Comparison of ENCODE assay signal across 26 cellular contexts in the genomic region with DNA sequence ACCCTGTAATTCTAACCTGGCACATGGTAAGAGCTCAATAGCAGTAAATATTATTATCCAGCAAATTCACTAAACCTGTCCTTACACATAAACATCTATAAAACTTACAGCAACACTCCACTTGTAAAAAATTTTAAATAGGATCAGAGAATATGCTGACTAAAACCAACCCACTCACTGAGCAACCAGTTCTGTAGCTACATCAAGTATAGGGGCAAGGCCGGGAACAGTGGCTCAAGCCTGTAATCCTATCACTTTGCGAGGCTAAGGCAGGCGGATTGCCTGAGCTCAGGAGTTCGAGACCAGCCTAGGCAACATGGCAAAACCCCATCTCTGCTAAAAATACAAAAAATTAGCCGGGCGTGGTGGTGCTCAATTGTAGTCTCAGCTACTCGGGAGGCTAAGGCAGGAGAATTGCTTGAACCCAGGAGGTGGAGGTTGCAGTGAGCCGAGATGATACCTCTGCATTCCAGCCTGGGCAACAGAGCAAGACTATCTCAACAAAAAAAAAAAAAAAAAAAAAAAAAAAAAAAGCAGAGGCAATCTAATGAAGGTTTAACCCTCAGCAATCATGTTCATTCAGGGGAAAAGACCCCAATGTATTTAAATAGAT. TPM values are rescaled to one million over a fixed set of nuclear protein-coding genes. Genes with fewer than 3 reads are reported as not detected.
DNase-seq lines count a peak whose midpoint lies in the region; ATAC-seq, FAIRE-seq and TF ChIP-seq lines count a peak whose summit lies in the region.
"Had no signal": no experiment of that assay in that cellular context is flagged by ENCODE, and none has a peak within 500 bp of the region (broad histone marks: within the 10 kb centered on the region; RNA-seq: fewer than 3 reads in every experiment).

No MANE protein-coding gene starts in this region.

- no peak for TF ChIP-seq RAD21 in HepG2 (CRISPR knock-in tag; IDR thresholded peaks at IDR 0.05)

- POLR2A ChIA-PET in HepG2 (lab: Yijun Ruan, JAX), result interaction anchor here (0.6 to 1.3 kb wide), 3 partner anchors 13 to 135 kb away, joined by 3 to 4 read pairs (median 4); partner anchors contain the start of gene CSE1L

- no TSS peak for BruUV-seq in HepG2 (replicated peaks; lab: Mats Ljungman, UMichigan)

- H3K9ac ChIP-seq in SU-DHL-6 (ENCODE audit: low read length) (no peak overlapping the region), HepG2 (ENCODE audit: insufficient read depth, low read depth, low read length) (no peak overlapping the region)

- peaks cover 0 to 8% of the 10 kb centered on the region in 2 donors for H3K36me3 Mint-ChIP-seq in activated T-cell treated with anti-CD3 and anti-CD28 coated beads, Interleukin-2, amount 50 U/mL, for 72 hours (ENCODE audit: insufficient read depth in 2 of 2)

- no peaks in the 10 kb centered on the region for H3K9me3 ChIP-seq in SU-DHL-6 (ENCODE audit: insufficient read depth, low read length)
- H3K9me3 ChIP-seq in HepG2 (ENCODE audit: low read length), result no peaks in the 10 kb centered on the region
- no peaks in the 10 kb centered on the region for H3K9me3 ChIP-seq in sigmoid colon
- H3K9me3 ChIP-seq: A549, ascending aorta, Caco-2, gastrocnemius medialis had no signal

- H3K36me3 ChIP-seq in SU-DHL-6 (ENCODE audit: low read length) (0 out of 2 replicates have a peak, but pooled peaks cover 3% of the 10 kb centered on the region), HepG2 (replicated peaks in 1 of 2; ENCODE audit: control insufficient read depth in 1 of 2, insufficient read depth in 2 of 2, low read length in 2 of 2) (peaks cover 6 to 9% of the 10 kb centered on the region in 2 experiments), sigmoid colon (no peaks in the 10 kb centered on the region)
- H3K36me3 ChIP-seq: gastrocnemius medialis had no signal

- H3K4me1 Mint-ChIP-seq in activated T-cell treated with anti-CD3 and anti-CD28 coated beads, Interleukin-2, amount 50 U/mL, for 72 hours (ENCODE audit: low read depth), result peaks cover 74% of the 10 kb centered on the region

- no peaks in the 10 kb centered on the region for H3K9me3 Mint-ChIP-seq in activated T-cell treated with anti-CD3 and anti-CD28 coated beads, Interleukin-2, amount 50 U/mL, for 72 hours
- H3K9me3 Mint-ChIP-seq: activated T-helper 1 cell treated with anti-CD3 and anti-CD28 coated beads, Interleukin-12 subunit alpha, Interleukin-12 subunit beta, Interleukin-2, Interleukin-4 antibody, amounts not matched to agents 30 ng/mL and 10 ng/mL and 1 ng/mL, durations not matched to agents 14 hours and 24 hours and 36 hours; stimulated activated naive CD8-positive, alpha-beta T cell treated with anti-CD3 and anti-CD28 coated beads, Interleukin-15, Interleukin-2, amounts not matched to agents 100 ng/mL and 50 ng/mL, for 24 hours; T-helper 2 cell treated with Interferon-gamma antibody and Interleukin-4, amounts not matched to agents 5 μg/mL and 100 μg/mL, for 36 hours had no signal

- no peaks in the 10 kb centered on the region for H3F3A ChIP-seq in SU-DHL-6 (ENCODE audit: insufficient read depth)

- no peak for DNase-seq in activated T-cell treated with anti-CD3 and anti-CD28 coated beads, Interleukin-2, amount 50 U/mL, for 72 hours
- DNase-seq in activated T-cell treated with anti-CD3 and anti-CD28 coated beads for 4 hours, result no peak
- DNase-seq in HepG2 (ENCODE audit: low spot score), result no peak
- DNase-seq in sigmoid colon, result no peak
- no peak for DNase-seq in NCI-H146 treated with DMSO at 0.1 percent for 48 hours (lab: John Stamatoyannopoulos, UW; ENCODE audit: unreplicated experiment)
- no peak for DNase-seq in iPS-NIHi7 (ENCODE audit: extremely low spot score)
- DNase-seq: activated CD4-positive, alpha-beta T cell treated with anti-CD3 and anti-CD28 coated beads for 48 hours; activated naive CD4-positive, alpha-beta T cell treated with anti-CD3 and anti-CD28 coated beads, Interleukin-2, amount 50 U/mL, for 16 hours; Caco-2; central memory CD4-positive, alpha-beta T cell; DMS79 treated with DMSO at 0.1 percent for 48 hours; gastrocnemius medialis; GF-D8; mammary epithelial cell; NCI-H2081 treated with DMSO at 0.1 percent for 48 hours; NCI-H446 treated with DMSO at 0.1 percent for 48 hours had no signal

- H3K4me3 ChIP-seq in SU-DHL-6 (ENCODE audit: insufficient read depth, low read length, poor library complexity, severe bottlenecking) (no peak overlapping the region), HepG2 (replicated peaks in 1 of 3; ENCODE audit: insufficient read depth in 1 of 3, low read depth in 2 of 3, low read length in 3 of 3) (no peak overlapping the region), sigmoid colon (no peak overlapping the region)
- H3K4me3 ChIP-seq: A549, ascending aorta, gastrocnemius medialis, K562 had no signal

- no peak for TF ChIP-seq POLR2A in HepG2 (IDR thresholded peaks at IDR 0.05; ENCODE audit: insufficient read depth in 1 of 2, low read depth in 2 of 2, low read length in 2 of 2)
- no peak for TF ChIP-seq POLR2A in sigmoid colon (IDR thresholded peaks at IDR 0.05)

- no peaks in the 10 kb centered on the region for H3K9me2 ChIP-seq in SU-DHL-6 (replicated peaks; ENCODE audit: insufficient read depth, low read length)

- H3K4me2 ChIP-seq in SU-DHL-6 (ENCODE audit: low read depth, low read length, poor library complexity, severe bottlenecking) (peak overlapping the region; percentile 6), HepG2 (ENCODE audit: low read depth, low read length) (peak overlapping the region; percentile 19; the same call in 1 of the 2 replicates)
- H3K4me2 ChIP-seq: A549 had no signal

- WGBS in HepG2 (ENCODE audit: low lambda C conversion rate), result 84% methylated on average over 8 of the region's 8 CpGs
- WGBS in sigmoid colon, 2 donors, result 90% methylated on average over 8 of the region's 8 CpGs

- H3K27ac ChIP-seq in SU-DHL-6 (ENCODE audit: low read depth, low read length) (no peak overlapping the region), HepG2 (ENCODE audit: extremely low read length, insufficient read depth, low read length) (peak overlapping the region; percentile 83), sigmoid colon (peak overlapping the region in 3 of 4 donors; percentile 56 to 61 (median 58))
- H3K27ac ChIP-seq: A549, ascending aorta had no signal

- H3K27ac Mint-ChIP-seq in activated T-cell treated with anti-CD3 and anti-CD28 coated beads, Interleukin-2, amount 50 U/mL, for 72 hours, result peak overlapping the region; percentile 68
- H3K27ac Mint-ChIP-seq: activated T-helper 1 cell treated with anti-CD3 and anti-CD28 coated beads, Interleukin-12 subunit alpha, Interleukin-12 subunit beta, Interleukin-2, Interleukin-4 antibody, amounts not matched to agents 30 ng/mL and 10 ng/mL and 1 ng/mL, durations not matched to agents 14 hours and 24 hours and 36 hours; T-helper 2 cell treated with Interferon-gamma antibody and Interleukin-4, amounts not matched to agents 5 μg/mL and 100 μg/mL, for 36 hours had no signal

- no peaks in the 10 kb centered on the region for H3K27me3 ChIP-seq in SU-DHL-6 (ENCODE audit: low read length)
- H3K27me3 ChIP-seq in HepG2 (ENCODE audit: control insufficient read depth in 1 of 2, insufficient read depth in 2 of 2, low read length in 2 of 2), result no peaks in the 10 kb centered on the region; a peak in 1 of 5 replicates
- H3K27me3 ChIP-seq in sigmoid colon, result no peaks in the 10 kb centered on the region
- H3K27me3 ChIP-seq: ascending aorta, gastrocnemius medialis had no signal

- no peak for FAIRE-seq in HepG2 (lab: Jason Lieb, UNC)
- FAIRE-seq: A549, GM18507, H54, K562 had no signal

- H4K20me1 ChIP-seq in SU-DHL-6 (ENCODE audit: low read depth, low read length), result peaks cover 11% of the 10 kb centered on the region
- peaks cover 70% of the 10 kb centered on the region for H4K20me1 ChIP-seq in HepG2 (ENCODE audit: insufficient read depth, low read length)

- H3K79me2 ChIP-seq in SU-DHL-6 (ENCODE audit: insufficient read depth, low read length), result peaks cover 99% of the 10 kb centered on the region
- H3K79me2 ChIP-seq in HepG2 (ENCODE audit: insufficient read depth, low read length), result peaks cover 99% of the 10 kb centered on the region

- no peaks in the 10 kb centered on the region for H3K27me3 Mint-ChIP-seq in activated T-cell treated with anti-CD3 and anti-CD28 coated beads, Interleukin-2, amount 50 U/mL, for 72 hours (ENCODE audit: low read depth)
- H3K27me3 Mint-ChIP-seq: stimulated activated naive CD8-positive, alpha-beta T cell treated with anti-CD3 and anti-CD28 coated beads, Interleukin-15, Interleukin-2, amounts not matched to agents 100 ng/mL and 50 ng/mL, for 24 hours had no signal

- CTCF ChIA-PET in HepG2 (lab: Yijun Ruan, JAX; ENCODE audit: low intra/inter-chr PET ratio, low total read pairs), result no interaction called here

- TF ChIP-seq EP300 in HepG2 (IDR thresholded peaks at IDR 0.05; ENCODE audit: low read depth in 2 of 2, low read length in 2 of 2), result no peak
- TF ChIP-seq EP300 in HepG2 (CRISPR knock-in tag; IDR thresholded peaks at IDR 0.05; ENCODE audit: borderline replicate concordance), result no peak
- no peak for TF ChIP-seq EP300 in sigmoid colon (IDR thresholded peaks at IDR 0.05)

- H2AFZ ChIP-seq in SU-DHL-6 (ENCODE audit: low read depth, low read length, severe bottlenecking) (no peak overlapping the region), HepG2 (ENCODE audit: low read length) (no peak overlapping the region)

- in situ Hi-C loops in HepG2 (cut with HindIII; ENCODE audit: extremely low pct_ligation_motif_present, low pct_unique_long_range_greater_than_20kb), result no loop called here

- H3K4me3 Mint-ChIP-seq in activated T-cell treated with anti-CD3 and anti-CD28 coated beads, Interleukin-2, amount 50 U/mL, for 72 hours, result peak overlapping the region in 1 of 2 donors; percentile 40
- H3K4me3 Mint-ChIP-seq: activated T-helper 1 cell treated with anti-CD3 and anti-CD28 coated beads, Interleukin-12 subunit alpha, Interleukin-12 subunit beta, Interleukin-2, Interleukin-4 antibody, amounts not matched to agents 30 ng/mL and 10 ng/mL and 1 ng/mL, durations not matched to agents 14 hours and 24 hours and 36 hours; stimulated activated naive CD8-positive, alpha-beta T cell treated with anti-CD3 and anti-CD28 coated beads, Interleukin-15, Interleukin-2, amounts not matched to agents 100 ng/mL and 50 ng/mL, for 24 hours; T-helper 2 cell treated with Interferon-gamma antibody and Interleukin-4, amounts not matched to agents 5 μg/mL and 100 μg/mL, for 36 hours had no signal

- H3K4me1 ChIP-seq in HepG2 (ENCODE audit: insufficient read depth, low read length) (peaks cover 79% of the 10 kb centered on the region), sigmoid colon (peaks cover 0 to 81% (median 66%) of the 10 kb centered on the region in 4 donors)

- intact Hi-C loops in HepG2 (cut with micrococcal nuclease; ENCODE audit: unreplicated experiment) (loop anchor here (5.0 kb wide), 1 partner anchor 36 kb away; the partner anchor contains the start of gene DDX27), sigmoid colon (cut with DNase I) (no loop called here)

- TF ChIP-seq CTCF in SU-DHL-6 (IDR thresholded peaks at IDR 0.05; ENCODE audit: insufficient read depth, low read length, poor library complexity, severe bottlenecking) (no peak), HepG2 (CRISPR knock-in tag; IDR thresholded peaks at IDR 0.05) (no peak), sigmoid colon (IDR thresholded peaks at IDR 0.05) (no peak)

- ATAC-seq in activated T-cell treated with anti-CD3 and anti-CD28 coated beads, Interleukin-2, amount 50 U/mL, for 72 hours (replicated peaks in 1 of 2), result no peak
- no peak for ATAC-seq in HepG2
- ATAC-seq in HG03139 (IDR thresholded peaks at IDR 0.05; ENCODE audit: unreplicated experiment), result no peak
- ATAC-seq: gastrocnemius medialis, K562 had no signal

RNA-seq across cellular contexts. Expression of gene STAU1, which starts 6.8 kb away (rescaled TPM):
- 10 to 100 TPM; 80.5 to 83.3 TPM for total RNA-seq in activated T-cell treated with anti-CD3 and anti-CD28 coated beads, Interleukin-2, amount 50 U/mL, for 72 hours
- 119 and 186 TPM in 2 replicates for total RNA-seq in HepG2 (2016; rRNA removed; fragmentation: Illumina TruSeq; extraction: Trizol)
- 84.1 and 98.9 TPM in 2 replicates for total RNA-seq in HepG2 (2016; cell fraction: cytosol; rRNA removed; fragmentation: Illumina TruSeq; extraction: Trizol; ENCODE audit: low read depth)
- total RNA-seq in HepG2 (2016; cell fraction: insoluble cytoplasmic fraction; rRNA removed; fragmentation: Illumina TruSeq; extraction: Trizol), result 118 and 170 TPM in 2 replicates
- 217 and 243 TPM in 2 replicates for total RNA-seq in HepG2 (2016; cell fraction: membrane; rRNA removed; fragmentation: Illumina TruSeq; extraction: Trizol)
- total RNA-seq in HepG2 (2016; cell fraction: nucleus; rRNA removed; fragmentation: Illumina TruSeq; extraction: Trizol), result 77.6 and 86.1 TPM in 2 replicates
- polyA plus RNA-seq in HepG2 (2011; rRNA removed), result 121 and 133 TPM in 2 replicates
- polyA plus RNA-seq in HepG2 (2011; cell fraction: cytosol; rRNA removed), result 95.5 and 124 TPM in 2 replicates
- polyA plus RNA-seq in HepG2 (2011; cell fraction: nucleus; rRNA removed), result 55.6 and 68.1 TPM in 2 replicates
- polyA plus RNA-seq in HepG2 (2012), result 196 and 212 TPM in 2 replicates
- 100 and 110 TPM in 2 replicates for polyA plus RNA-seq in HepG2 (2016; cell fraction: cytosol; fragmentation: Illumina TruSeq; extraction: Trizol; ENCODE audit: low read depth)
- polyA plus RNA-seq in HepG2 (2016; cell fraction: insoluble cytoplasmic fraction; fragmentation: Illumina TruSeq; extraction: Trizol; ENCODE audit: low read depth), result 241 and 269 TPM in 2 replicates
- polyA plus RNA-seq in HepG2 (2016; cell fraction: membrane; fragmentation: Illumina TruSeq; extraction: Trizol; ENCODE audit: low read depth), result 212 and 250 TPM in 2 replicates
- polyA plus RNA-seq in HepG2 (2016; cell fraction: nucleus; fragmentation: Illumina TruSeq; extraction: Trizol; ENCODE audit: insufficient read depth, low read depth), result 141 and 152 TPM in 2 replicates
- polyA minus RNA-seq in HepG2 (2011; rRNA and poly(A)+ RNA removed; ENCODE audit: low replicate concordance), result 37.2 and 106 TPM in 2 replicates
- polyA minus RNA-seq in HepG2 (2011; cell fraction: cytosol; rRNA and poly(A)+ RNA removed), result 158 and 174 TPM in 2 replicates
- 61.8 and 82.7 TPM in 2 replicates for polyA minus RNA-seq in HepG2 (2011; cell fraction: nucleus; rRNA and poly(A)+ RNA removed)
- total RNA-seq in sigmoid colon, result 100 to 1,000 TPM in 1 of 4 donors, 10 to 100 TPM in 3; 82.8 to 110 (median 92.7) TPM
- 10 to 100 TPM; 51.9 to 66.1 (median 58.3) TPM for polyA plus RNA-seq in sigmoid colon

RNA-seq across cellular contexts. Expression of gene DDX27, which starts 37.8 kb away (rescaled TPM):
- 10 to 100 TPM; 49.6 to 49.8 TPM for total RNA-seq in activated T-cell treated with anti-CD3 and anti-CD28 coated beads, Interleukin-2, amount 50 U/mL, for 72 hours
- total RNA-seq in HepG2 (2016; rRNA removed; fragmentation: Illumina TruSeq; extraction: Trizol), result 72.8 and 88.3 TPM in 2 replicates
- 8.9 and 9.5 TPM in 2 replicates for total RNA-seq in HepG2 (2016; cell fraction: cytosol; rRNA removed; fragmentation: Illumina TruSeq; extraction: Trizol; ENCODE audit: low read depth)
- 75.2 and 79.2 TPM in 2 replicates for total RNA-seq in HepG2 (2016; cell fraction: insoluble cytoplasmic fraction; rRNA removed; fragmentation: Illumina TruSeq; extraction: Trizol)
- 14.0 and 18.2 TPM in 2 replicates for total RNA-seq in HepG2 (2016; cell fraction: membrane; rRNA removed; fragmentation: Illumina TruSeq; extraction: Trizol)
- 44.4 and 46.5 TPM in 2 replicates for total RNA-seq in HepG2 (2016; cell fraction: nucleus; rRNA removed; fragmentation: Illumina TruSeq; extraction: Trizol)
- polyA plus RNA-seq in HepG2 (2011; rRNA removed), result 42.6 and 48.0 TPM in 2 replicates
- polyA plus RNA-seq in HepG2 (2011; cell fraction: cytosol; rRNA removed), result 38.6 and 49.4 TPM in 2 replicates
- polyA plus RNA-seq in HepG2 (2011; cell fraction: nucleus; rRNA removed), result 62.5 and 66.4 TPM in 2 replicates
- 35.3 and 37.4 TPM in 2 replicates for polyA plus RNA-seq in HepG2 (2012)
- polyA plus RNA-seq in HepG2 (2016; cell fraction: cytosol; fragmentation: Illumina TruSeq; extraction: Trizol; ENCODE audit: low read depth), result 4.7 and 5.9 TPM in 2 replicates
- 85.6 and 97.5 TPM in 2 replicates for polyA plus RNA-seq in HepG2 (2016; cell fraction: insoluble cytoplasmic fraction; fragmentation: Illumina TruSeq; extraction: Trizol; ENCODE audit: low read depth)
- polyA plus RNA-seq in HepG2 (2016; cell fraction: membrane; fragmentation: Illumina TruSeq; extraction: Trizol; ENCODE audit: low read depth), result 8.4 and 10.7 TPM in 2 replicates
- 80.8 and 84.7 TPM in 2 replicates for polyA plus RNA-seq in HepG2 (2016; cell fraction: nucleus; fragmentation: Illumina TruSeq; extraction: Trizol; ENCODE audit: insufficient read depth, low read depth)
- polyA minus RNA-seq in HepG2 (2011; rRNA and poly(A)+ RNA removed; ENCODE audit: low replicate concordance), result 76.4 and 94.7 TPM in 2 replicates
- 26.3 and 26.8 TPM in 2 replicates for polyA minus RNA-seq in HepG2 (2011; cell fraction: cytosol; rRNA and poly(A)+ RNA removed)
- 33.9 and 44.4 TPM in 2 replicates for polyA minus RNA-seq in HepG2 (2011; cell fraction: nucleus; rRNA and poly(A)+ RNA removed)
- 10 to 100 TPM; 23.5 to 28.2 (median 27.8) TPM for total RNA-seq in sigmoid colon
- polyA plus RNA-seq in sigmoid colon, result 10 to 100 TPM; 16.8 to 40.4 (median 22.2) TPM
